Comparison of ENCODE assay signal across 8 cellular contexts in genomic region chr5:90866333-90866732, GRCh38.
DNase-seq lines count a peak whose midpoint lies in the region; ATAC-seq and TF ChIP-seq lines count a peak whose summit lies in the region.

No MANE protein-coding gene starts in this region.

- no peaks in the 10 kb centered on the region for H3K4me1 ChIP-seq in right cardiac atrium (ENCODE audit: control insufficient read depth, insufficient read depth, low read length)

- ATAC-seq in GM19395 (IDR thresholded peaks at IDR 0.05; ENCODE audit: unreplicated experiment) (peak; percentile 73), activated B cell treated with CpG ODN at 0.5 μM for 24 hours (ENCODE audit: low read depth) (peak; percentile 37), right cardiac atrium (peak; percentile 45 to 65)
- peak; percentile 65 for ATAC-seq in stimulated activated naive CD8-positive, alpha-beta T cell treated with anti-CD3 and anti-CD28 coated beads, Interleukin-15, Interleukin-2, amounts not matched to agents 100 U/mL and 50 U/mL, for 24 hours

- H3K4me1 Mint-ChIP-seq in activated B cell treated with CpG ODN at 0.5 μM for 24 hours = peaks cover 2% of the 10 kb centered on the region
- peaks cover 14% of the 10 kb centered on the region for H3K4me1 Mint-ChIP-seq in activated T-cell treated with anti-CD3 and anti-CD28 coated beads, Interleukin-2, amount 50 U/mL, for 24 hours (ENCODE audit: low read depth)

- TF ChIP-seq CTCF in C4-2B (conservative IDR thresholded peaks at IDR 0.05) (peak; percentile 72), activated B cell treated with CpG ODN at 0.5 μM for 24 hours (IDR thresholded peaks at IDR 0.05) (no peak)

- H3K27ac ChIP-seq in C4-2B (no peak overlapping the region), right cardiac atrium (ENCODE audit: low read length) (no peak overlapping the region)

- WGBS in right cardiac atrium = 5% methylated on average over 2 of the region's 2 CpGs

- intact Hi-C loops in activated B cell treated with CpG ODN at 0.5 μM for 24 hours (cut with micrococcal nuclease) = loop anchor here (1.0 to 5.0 kb wide), 5 partner anchors 236 to 776 kb away; no protein-coding TSS in a partner anchor
- intact Hi-C loops in right cardiac atrium (cut with DNase I) = loop anchor here in 3 of 4 donors (5.0 to 10.0 kb wide), 2 partner anchors 551 to 558 kb away; no protein-coding TSS in a partner anchor

- H3K4me3 ChIP-seq in right cardiac atrium (ENCODE audit: low read length) = no peak overlapping the region

- no peaks in the 10 kb centered on the region for H3K27me3 Mint-ChIP-seq in activated B cell treated with CpG ODN at 0.5 μM for 24 hours
- H3K27me3 Mint-ChIP-seq in activated T-cell treated with anti-CD3 and anti-CD28 coated beads, Interleukin-2, amount 50 U/mL, for 24 hours = peaks cover 21% of the 10 kb centered on the region

- POLR2A ChIA-PET in activated B cell treated with CpG ODN at 0.5 μM for 24 hours (lab: Charles Lee) = no interaction called here

- H3K9me3 ChIP-seq in right cardiac atrium (ENCODE audit: control insufficient read depth, low read length) = no peaks in the 10 kb centered on the region

- no peaks in the 10 kb centered on the region for H3K9me3 Mint-ChIP-seq in activated B cell treated with CpG ODN at 0.5 μM for 24 hours
- H3K9me3 Mint-ChIP-seq in activated T-cell treated with anti-CD3 and anti-CD28 coated beads, Interleukin-2, amount 50 U/mL, for 24 hours = no peaks in the 10 kb centered on the region

- no peaks in the 10 kb centered on the region for H3K36me3 Mint-ChIP-seq in activated B cell treated with CpG ODN at 0.5 μM for 24 hours (ENCODE audit: low read depth)
- no peaks in the 10 kb centered on the region for H3K36me3 Mint-ChIP-seq in activated T-cell treated with anti-CD3 and anti-CD28 coated beads, Interleukin-2, amount 50 U/mL, for 24 hours (ENCODE audit: low read depth)

- H3K27ac Mint-ChIP-seq in activated B cell treated with CpG ODN at 0.5 μM for 24 hours = no peak overlapping the region
- no peak overlapping the region for H3K27ac Mint-ChIP-seq in activated T-cell treated with anti-CD3 and anti-CD28 coated beads, Interleukin-2, amount 50 U/mL, for 24 hours

- DNase-seq in NCI-H1417 treated with DMSO at 0.1 percent for 48 hours (lab: John Stamatoyannopoulos, UW) (peak; percentile 37), activated B cell treated with CpG ODN at 0.5 μM for 24 hours (no peak), right cardiac atrium (no peak)
- DNase-seq in stimulated activated naive CD8-positive, alpha-beta T cell treated with anti-CD3 and anti-CD28 coated beads, Interleukin-15, Interleukin-2, amounts not matched to agents 100 U/mL and 50 U/mL, for 24 hours = no peak
- DNase-seq in stimulated activated CD4-positive, alpha-beta T cell treated with anti-CD3 and anti-CD28 coated beads, Interleukin-12 subunit alpha, Interleukin-12 subunit beta, amount 100 ng/mL, for 4 hours = no peak
- no peak for DNase-seq in activated T-cell treated with anti-CD3 and anti-CD28 coated beads, Interleukin-2, amount 50 U/mL, for 24 hours

- CTCF ChIA-PET in activated B cell treated with CpG ODN at 0.5 μM for 24 hours (lab: Charles Lee) = interaction anchor here (0.6 to 7.5 kb wide), 6 partner anchors 15 to 553 kb away, joined by 3 to 179 read pairs (median 4); partner anchors contain the start of gene ARRDC3

- H3K4me3 Mint-ChIP-seq in activated B cell treated with CpG ODN at 0.5 μM for 24 hours = no peak overlapping the region
- no peak overlapping the region for H3K4me3 Mint-ChIP-seq in activated T-cell treated with anti-CD3 and anti-CD28 coated beads, Interleukin-2, amount 50 U/mL, for 24 hours

- H3K27me3 ChIP-seq in right cardiac atrium (ENCODE audit: control insufficient read depth, insufficient read depth) = no peaks in the 10 kb centered on the region
